8 cellular contexts compared by ENCODE assay signal in genomic region chr17:2059125-2059836, GRCh38. TPM values are rescaled to one million over a fixed set of nuclear protein-coding genes. Genes with fewer than 3 reads are reported as not detected.
DNase-seq lines count a peak whose midpoint lies in the region; ATAC-seq and TF ChIP-seq lines count a peak whose summit lies in the region.

No MANE protein-coding gene starts in this region.

- H4K8ac ChIP-seq in mesenchymal stem cell (ENCODE audit: low read length), result peak overlapping the region; percentile 88

- H2AK5ac ChIP-seq in mesenchymal stem cell (ENCODE audit: low read length, severe bottlenecking), result no peak overlapping the region

- no peak overlapping the region for H3K23ac ChIP-seq in mesenchymal stem cell (ENCODE audit: low read length in 2 of 2)

- H3K9me3 ChIP-seq in adrenal gland (replicated peaks in 1 of 3), result no peaks in the 10 kb centered on the region
- H3K9me3 ChIP-seq in mesenchymal stem cell (ENCODE audit: control insufficient read depth, low read length), result no peaks in the 10 kb centered on the region
- no peaks in the 10 kb centered on the region for H3K9me3 ChIP-seq in upper lobe of right lung

- H3K27ac Mint-ChIP-seq in activated naive CD8-positive, alpha-beta T cell, result peak overlapping the region; percentile 70
- H3K27ac Mint-ChIP-seq in activated naive CD8-positive, alpha-beta T cell treated with anti-CD3 and anti-CD28 coated beads, Interleukin-2, amount 50 U/mL, for 24 hours, result no peak overlapping the region
- H3K27ac Mint-ChIP-seq in MCF 10A (ENCODE audit: low read depth, unreplicated experiment), result no peak overlapping the region

- H3K36me3 ChIP-seq in adrenal gland (replicated peaks in 1 of 2) (peaks cover 0 to 5% of the 10 kb centered on the region in 2 donors), mesenchymal stem cell (ENCODE audit: control insufficient read depth in 1 of 2, insufficient read depth in 2 of 2, low read depth in 1 of 2, low read length in 2 of 2) (peaks cover 36 to 64% of the 10 kb centered on the region in 2 experiments), upper lobe of right lung (peaks cover 16% of the 10 kb centered on the region)

- peaks cover 14% of the 10 kb centered on the region for H3K79me1 ChIP-seq in mesenchymal stem cell (replicated peaks; ENCODE audit: low read length, poor library complexity, severe bottlenecking)

- CTCF ChIA-PET in MCF 10A (lab: Yijun Ruan, JAX), result interaction anchor here (0.6 to 3.1 kb wide), 4 partner anchors 160 to 450 kb away, joined by 3 to 19 read pairs (median 3); no protein-coding TSS in a partner anchor

- no peak for ATAC-seq in activated naive CD8-positive, alpha-beta T cell treated with anti-CD3 and anti-CD28 coated beads, Interleukin-2, amount 50 U/mL, for 24 hours
- peak; percentile 9 for ATAC-seq in upper lobe of right lung
- ATAC-seq in GM18520 (IDR thresholded peaks at IDR 0.05; ENCODE audit: unreplicated experiment), result no peak

- no peak overlapping the region for H2AFZ ChIP-seq in mesenchymal stem cell (ENCODE audit: low read depth, low read length)

- peak overlapping the region in 1 of 2 experiments; percentile 27 for H3K18ac ChIP-seq in mesenchymal stem cell (ENCODE audit: low read depth in 1 of 2, low read length in 2 of 2)

- no TSS peak for BruUV-seq in MCF 10A (replicated peaks; lab: Mats Ljungman, UMichigan)

- DNase-seq in activated naive CD8-positive, alpha-beta T cell treated with anti-CD3 and anti-CD28 coated beads, Interleukin-2, amount 50 U/mL, for 24 hours, result no peak
- DNase-seq in adrenal gland (peak in 2 of 7 donors; percentile 42 to 61), mesenchymal stem cell (no peak), upper lobe of right lung (no peak), NCI-H1092 (lab: John Stamatoyannopoulos, UW) (no peak), MCF 10A (ENCODE audit: unreplicated experiment) (no peak)

- POLR2A ChIA-PET in MCF 10A (lab: Yijun Ruan, JAX), result interaction anchor here (0.6 kb wide), 1 partner anchor 100 kb away, joined by 4 read pairs; no protein-coding TSS in a partner anchor

- H3K27ac ChIP-seq in adrenal gland (peak overlapping the region in 4 of 5 donors; percentile 35 to 88 (median 62)), mesenchymal stem cell (ENCODE audit: low read length, poor library complexity, severe bottlenecking) (no peak overlapping the region), upper lobe of right lung (peak overlapping the region; percentile 72)

- H3K36me3 Mint-ChIP-seq in activated naive CD8-positive, alpha-beta T cell, result peaks cover 19% of the 10 kb centered on the region
- peaks cover 32% of the 10 kb centered on the region for H3K36me3 Mint-ChIP-seq in activated naive CD8-positive, alpha-beta T cell treated with anti-CD3 and anti-CD28 coated beads, Interleukin-2, amount 50 U/mL, for 24 hours (ENCODE audit: low read depth)
- H3K36me3 Mint-ChIP-seq in MCF 10A (ENCODE audit: insufficient read depth, unreplicated experiment), result no peaks in the 10 kb centered on the region

- H3K27me3 Mint-ChIP-seq in activated naive CD8-positive, alpha-beta T cell, result peaks cover 3% of the 10 kb centered on the region
- peaks cover 15% of the 10 kb centered on the region for H3K27me3 Mint-ChIP-seq in activated naive CD8-positive, alpha-beta T cell treated with anti-CD3 and anti-CD28 coated beads, Interleukin-2, amount 50 U/mL, for 24 hours
- H3K27me3 Mint-ChIP-seq in MCF 10A (ENCODE audit: insufficient read depth, unreplicated experiment), result no peaks in the 10 kb centered on the region

- H3K27me3 ChIP-seq in adrenal gland (no peaks in the 10 kb centered on the region), mesenchymal stem cell (ENCODE audit: control insufficient read depth in 1 of 2, insufficient read depth in 1 of 2, low read length in 2 of 2) (no peaks in the 10 kb centered on the region), upper lobe of right lung (no peaks in the 10 kb centered on the region)

- intact Hi-C loops in adrenal gland (cut with DNase I), result loop anchor here (5.0 to 10.0 kb wide), 4 partner anchors 116 to 226 kb away; no protein-coding TSS in a partner anchor
- intact Hi-C loops in upper lobe of right lung (cut with DNase I), result no loop called here
- intact Hi-C loops in MCF 10A (cut with micrococcal nuclease), result no loop called here

- no peaks in the 10 kb centered on the region for H3K9me3 Mint-ChIP-seq in activated naive CD8-positive, alpha-beta T cell (ENCODE audit: low read depth)
- H3K9me3 Mint-ChIP-seq in activated naive CD8-positive, alpha-beta T cell treated with anti-CD3 and anti-CD28 coated beads, Interleukin-2, amount 50 U/mL, for 24 hours, result no peaks in the 10 kb centered on the region
- H3K9me3 Mint-ChIP-seq in MCF 10A (ENCODE audit: unreplicated experiment), result no peaks in the 10 kb centered on the region

- H3K4me1 Mint-ChIP-seq in activated naive CD8-positive, alpha-beta T cell (ENCODE audit: low read depth), result peaks cover 6% of the 10 kb centered on the region
- H3K4me1 Mint-ChIP-seq in activated naive CD8-positive, alpha-beta T cell treated with anti-CD3 and anti-CD28 coated beads, Interleukin-2, amount 50 U/mL, for 24 hours, result peaks cover 16% of the 10 kb centered on the region
- no peaks in the 10 kb centered on the region for H3K4me1 Mint-ChIP-seq in MCF 10A (ENCODE audit: insufficient read depth, unreplicated experiment)

- H3K4me1 ChIP-seq in adrenal gland (replicated peaks in 1 of 2), result peaks cover 6 to 18% of the 10 kb centered on the region in 2 donors
- peaks cover 43% of the 10 kb centered on the region for H3K4me1 ChIP-seq in mesenchymal stem cell (ENCODE audit: control insufficient read depth, insufficient read depth, low read depth, low read length)
- peaks cover 62% of the 10 kb centered on the region for H3K4me1 ChIP-seq in upper lobe of right lung

- H4K91ac ChIP-seq in mesenchymal stem cell (ENCODE audit: low read length), result peak overlapping the region; percentile 79

- H3K14ac ChIP-seq in mesenchymal stem cell (ENCODE audit: low read length in 2 of 2), result no peak overlapping the region

- H3K4me3 ChIP-seq in adrenal gland (peak overlapping the region in 1 of 4 donors; percentile 72), mesenchymal stem cell (ENCODE audit: insufficient read depth in 1 of 2, low read depth in 1 of 2, low read length in 2 of 2) (peak overlapping the region in 1 of 2 experiments; percentile 44), upper lobe of right lung (peak overlapping the region; percentile 21)

- no peak overlapping the region for H2BK5ac ChIP-seq in mesenchymal stem cell (ENCODE audit: low read depth, low read length, poor library complexity, severe bottlenecking)

- peak overlapping the region; percentile 77 for H2BK120ac ChIP-seq in mesenchymal stem cell (ENCODE audit: low read depth, low read length)

- H3K9ac ChIP-seq in mesenchymal stem cell (ENCODE audit: low read length), result peak overlapping the region; percentile 93

- no peak overlapping the region for H2BK12ac ChIP-seq in mesenchymal stem cell (ENCODE audit: low read length in 2 of 2)

- TF ChIP-seq CTCF in adrenal gland (IDR thresholded peaks at IDR 0.05), result no peak
- TF ChIP-seq CTCF in upper lobe of right lung (IDR thresholded peaks at IDR 0.05), result no peak
- no peak for TF ChIP-seq CTCF in MCF 10A (IDR thresholded peaks at IDR 0.05; ENCODE audit: unreplicated experiment)

- TF ChIP-seq POLR2A in adrenal gland (IDR thresholded peaks at IDR 0.05), result no peak

- 36 to 60% (median 46%) methylated on average over 20 to 36 of the region's 36 CpGs for WGBS in adrenal gland, 4 donors
- WGBS in mesenchymal stem cell, result 62% methylated on average over 23 of the region's 36 CpGs

- peak overlapping the region; percentile 58 for H2BK15ac ChIP-seq in mesenchymal stem cell (ENCODE audit: low read depth, poor library complexity, severe bottlenecking)

- no peak overlapping the region for H3K4ac ChIP-seq in mesenchymal stem cell (ENCODE audit: low read depth in 1 of 2, low read length in 2 of 2)

- no peak overlapping the region for H3K4me2 ChIP-seq in mesenchymal stem cell (ENCODE audit: low read length, poor library complexity, severe bottlenecking)

- H3K4me3 Mint-ChIP-seq in activated naive CD8-positive, alpha-beta T cell, result no peak overlapping the region
- H3K4me3 Mint-ChIP-seq in activated naive CD8-positive, alpha-beta T cell treated with anti-CD3 and anti-CD28 coated beads, Interleukin-2, amount 50 U/mL, for 24 hours, result no peak overlapping the region
- no peak overlapping the region for H3K4me3 Mint-ChIP-seq in MCF 10A (ENCODE audit: unreplicated experiment)

RNA-seq across cellular contexts. Expression of gene HIC1, which starts 4.4 kb away (rescaled TPM):
- total RNA-seq in adrenal gland (10 to 100 TPM in 7 of 8 donors, 1 to 10 TPM in 1; 9.8 to 61.8 (median 31.5) TPM), upper lobe of right lung (20.8 TPM), MCF 10A (2022) (0.59 and 1.0 TPM in 2 replicates)
- polyA plus RNA-seq in adrenal gland, result 10 to 100 TPM in 1 of 3 donors, 1 to 10 TPM in 1, under 1 TPM in 1; 0.92 to 16.7 (median 7.7) TPM
- polyA plus RNA-seq in mesenchymal stem cell (2013, experiment 1 of 2), result 25.3 TPM
- 23.9 TPM for polyA plus RNA-seq in mesenchymal stem cell (2013, experiment 2 of 2)

RNA-seq across cellular contexts. Expression of gene OVCA2, which starts 17.5 kb away (rescaled TPM):
- total RNA-seq in adrenal gland, result 10 to 100 TPM; 37.2 to 75.9 (median 55.6) TPM
- polyA plus RNA-seq in adrenal gland, result 100 to 1,000 TPM in 2 of 3 donors, 10 to 100 TPM in 1; 57.5 to 155 (median 102) TPM
- 72.1 TPM for polyA plus RNA-seq in mesenchymal stem cell (2013, experiment 1 of 2)
- polyA plus RNA-seq in mesenchymal stem cell (2013, experiment 2 of 2), result 72.9 TPM
- total RNA-seq in upper lobe of right lung, result 21.4 TPM
- total RNA-seq in MCF 10A (2022), result 28.8 and 33.5 TPM in 2 replicates

RNA-seq across cellular contexts. Expression of gene DPH1, which starts 29.3 kb away (rescaled TPM):
- total RNA-seq in adrenal gland (10 to 100 TPM; 37.7 to 65.3 (median 57.7) TPM), upper lobe of right lung (47.8 TPM), MCF 10A (2022) (29.7 and 45.2 TPM in 2 replicates)
- 100 to 1,000 TPM in 1 of 3 donors, 10 to 100 TPM in 2; 34.3 to 100 (median 69.7) TPM for polyA plus RNA-seq in adrenal gland
- 24.6 TPM for polyA plus RNA-seq in mesenchymal stem cell (2013, experiment 1 of 2)
- polyA plus RNA-seq in mesenchymal stem cell (2013, experiment 2 of 2), result 23.7 TPM

RNA-seq across cellular contexts. Expression of gene RTN4RL1, which starts 34.1 kb away (rescaled TPM):
- total RNA-seq in adrenal gland, result 1 to 10 TPM; 5.1 to 9.4 (median 8.0) TPM
- 1 to 10 TPM; 1.8 to 2.4 (median 1.9) TPM for polyA plus RNA-seq in adrenal gland
- 0.10 TPM for polyA plus RNA-seq in mesenchymal stem cell (2013, experiment 1 of 2)
- 0.04 TPM for polyA plus RNA-seq in mesenchymal stem cell (2013, experiment 2 of 2)
- total RNA-seq in upper lobe of right lung, result 4.3 TPM
- total RNA-seq in MCF 10A (2022), result 2.9 and 3.6 TPM in 2 replicates

Comparison
In these comparisons a context has a peak if more than half of its experiments do, and no peak if none do; other contexts are left out.
1. intact Hi-C loops: an anchor here in adrenal gland (5.0 to 10.0 kb wide); none called in upper lobe of right lung and MCF 10A.